Comparison of ENCODE assay signal across 1 cellular context in genomic region chr6:143516700-143517446, GRCh38.
TF ChIP-seq lines count a peak whose summit lies in the region.

No MANE protein-coding gene starts in this region.

TF ChIP-seq in HCT116, 20 proteins besides CTCF, POLR2A, EP300 and RAD21 (continued from another document):
- TF ChIP-seq ZBTB33 (IDR thresholded peaks at IDR 0.05; ENCODE audit: extremely low read depth, insufficient replicate concordance, low read length) = no peak
- TF ChIP-seq POLR2AphosphoS5 (IDR thresholded peaks at IDR 0.05; ENCODE audit: low read depth, low read length) = no peak
- TF ChIP-seq FOSL1 (IDR thresholded peaks at IDR 0.05; ENCODE audit: low read depth) = no peak
